Comparison of ENCODE assay signal across 1 cellular context in the genomic region with DNA sequence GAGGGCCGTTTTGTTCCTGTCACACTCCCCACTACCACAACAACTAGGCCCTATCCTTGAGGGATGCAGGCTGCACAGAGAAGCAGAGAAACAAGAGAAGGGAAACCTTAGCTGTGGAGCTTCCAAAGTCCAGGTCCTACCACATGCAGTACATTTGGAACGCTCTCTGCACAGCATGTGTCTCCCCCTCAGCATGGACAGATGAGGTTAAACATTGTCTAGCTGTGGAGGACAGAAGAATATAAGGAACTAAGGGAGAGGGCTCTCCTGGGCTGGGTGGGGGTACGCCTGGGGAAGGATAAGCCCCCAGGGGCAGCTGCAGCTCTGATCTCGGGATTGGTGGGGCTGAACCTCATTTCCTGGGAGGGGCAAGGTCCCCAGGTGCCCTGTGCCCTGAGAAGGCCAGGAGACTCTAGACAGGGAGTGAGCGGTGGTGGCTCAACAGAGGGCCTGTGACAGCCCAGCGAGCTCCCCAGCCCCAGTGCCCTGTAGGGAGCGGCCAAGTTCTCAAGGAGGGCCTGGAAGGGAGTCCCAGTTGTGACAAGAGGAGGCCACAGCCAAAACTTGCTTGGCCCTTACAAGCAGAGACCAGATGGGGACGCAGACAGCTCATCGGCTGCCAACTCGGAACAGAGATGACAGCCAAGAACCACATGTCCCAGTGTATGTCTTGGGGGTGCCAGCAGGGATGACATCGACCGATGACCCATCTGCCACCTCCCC.
TF ChIP-seq lines count a peak whose summit lies in the region.

No MANE protein-coding gene starts in this region.

TF ChIP-seq in HepG2, 621 proteins besides CTCF, POLR2A, EP300 and RAD21 (continued from another document and continues in another):
- TF ChIP-seq ZNF616 (CRISPR knock-in tag; IDR thresholded peaks at IDR 0.05; ENCODE audit: low read depth) = no peak
- no peak for TF ChIP-seq DNMT3B (CRISPR knock-in tag; conservative IDR thresholded peaks at IDR 0.05)
- TF ChIP-seq, protein P1, sequence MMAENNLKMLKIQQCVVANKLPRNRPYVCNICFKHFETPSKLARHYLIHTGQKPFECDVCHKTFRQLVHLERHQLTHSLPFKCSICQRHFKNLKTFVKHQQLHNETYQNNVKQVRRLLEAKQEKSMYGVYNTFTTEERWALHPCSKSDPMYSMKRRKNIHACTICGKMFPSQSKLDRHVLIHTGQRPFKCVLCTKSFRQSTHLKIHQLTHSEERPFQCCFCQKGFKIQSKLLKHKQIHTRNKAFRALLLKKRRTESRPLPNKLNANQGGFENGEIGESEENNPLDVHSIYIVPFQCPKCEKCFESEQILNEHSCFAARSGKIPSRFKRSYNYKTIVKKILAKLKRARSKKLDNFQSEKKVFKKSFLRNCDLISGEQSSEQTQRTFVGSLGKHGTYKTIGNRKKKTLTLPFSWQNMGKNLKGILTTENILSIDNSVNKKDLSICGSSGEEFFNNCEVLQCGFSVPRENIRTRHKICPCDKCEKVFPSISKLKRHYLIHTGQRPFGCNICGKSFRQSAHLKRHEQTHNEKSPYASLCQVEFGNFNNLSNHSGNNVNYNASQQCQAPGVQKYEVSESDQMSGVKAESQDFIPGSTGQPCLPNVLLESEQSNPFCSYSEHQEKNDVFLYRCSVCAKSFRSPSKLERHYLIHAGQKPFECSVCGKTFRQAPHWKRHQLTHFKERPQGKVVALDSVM (CRISPR knock-in tag; IDR thresholded peaks at IDR 0.05) = no peak
- TF ChIP-seq BRD4 (CRISPR knock-in tag; IDR thresholded peaks at IDR 0.05) = 0 out of 2 replicates have a peak, but pooled peaks have one; percentile 19
- TF ChIP-seq ZFP91 (CRISPR knock-in tag; IDR thresholded peaks at IDR 0.05; ENCODE audit: borderline replicate concordance) = peak; percentile 33; the same call in 1 of the 2 replicates
- no peak for TF ChIP-seq ARNTL (CRISPR knock-in tag; IDR thresholded peaks at IDR 0.05)
- TF ChIP-seq CEBPB (IDR thresholded peaks at IDR 0.05; ENCODE audit: borderline replicate concordance, low read depth, low read length) = no peak
- TF ChIP-seq HMGA1 (CRISPR knock-in tag; conservative IDR thresholded peaks at IDR 0.05) = no peak
- TF ChIP-seq ZNF121 (CRISPR knock-in tag; IDR thresholded peaks at IDR 0.05) = no peak
- TF ChIP-seq SNAPC4 (CRISPR knock-in tag; IDR thresholded peaks at IDR 0.05) = no peak
- TF ChIP-seq, protein P2, sequence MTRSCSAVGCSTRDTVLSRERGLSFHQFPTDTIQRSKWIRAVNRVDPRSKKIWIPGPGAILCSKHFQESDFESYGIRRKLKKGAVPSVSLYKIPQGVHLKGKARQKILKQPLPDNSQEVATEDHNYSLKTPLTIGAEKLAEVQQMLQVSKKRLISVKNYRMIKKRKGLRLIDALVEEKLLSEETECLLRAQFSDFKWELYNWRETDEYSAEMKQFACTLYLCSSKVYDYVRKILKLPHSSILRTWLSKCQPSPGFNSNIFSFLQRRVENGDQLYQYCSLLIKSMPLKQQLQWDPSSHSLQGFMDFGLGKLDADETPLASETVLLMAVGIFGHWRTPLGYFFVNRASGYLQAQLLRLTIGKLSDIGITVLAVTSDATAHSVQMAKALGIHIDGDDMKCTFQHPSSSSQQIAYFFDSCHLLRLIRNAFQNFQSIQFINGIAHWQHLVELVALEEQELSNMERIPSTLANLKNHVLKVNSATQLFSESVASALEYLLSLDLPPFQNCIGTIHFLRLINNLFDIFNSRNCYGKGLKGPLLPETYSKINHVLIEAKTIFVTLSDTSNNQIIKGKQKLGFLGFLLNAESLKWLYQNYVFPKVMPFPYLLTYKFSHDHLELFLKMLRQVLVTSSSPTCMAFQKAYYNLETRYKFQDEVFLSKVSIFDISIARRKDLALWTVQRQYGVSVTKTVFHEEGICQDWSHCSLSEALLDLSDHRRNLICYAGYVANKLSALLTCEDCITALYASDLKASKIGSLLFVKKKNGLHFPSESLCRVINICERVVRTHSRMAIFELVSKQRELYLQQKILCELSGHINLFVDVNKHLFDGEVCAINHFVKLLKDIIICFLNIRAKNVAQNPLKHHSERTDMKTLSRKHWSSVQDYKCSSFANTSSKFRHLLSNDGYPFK (CRISPR knock-in tag; IDR thresholded peaks at IDR 0.05; ENCODE audit: borderline replicate concordance) = no peak; the same call in 1 of the 2 replicates
- peak; percentile 38; the same call in 1 of the 2 replicates for TF ChIP-seq ZMYM3 (CRISPR knock-in tag; IDR thresholded peaks at IDR 0.05)
- no peak for TF ChIP-seq ZNF326 (CRISPR knock-in tag; IDR thresholded peaks at IDR 0.05; ENCODE audit: borderline replicate concordance)
- TF ChIP-seq, protein P3, sequence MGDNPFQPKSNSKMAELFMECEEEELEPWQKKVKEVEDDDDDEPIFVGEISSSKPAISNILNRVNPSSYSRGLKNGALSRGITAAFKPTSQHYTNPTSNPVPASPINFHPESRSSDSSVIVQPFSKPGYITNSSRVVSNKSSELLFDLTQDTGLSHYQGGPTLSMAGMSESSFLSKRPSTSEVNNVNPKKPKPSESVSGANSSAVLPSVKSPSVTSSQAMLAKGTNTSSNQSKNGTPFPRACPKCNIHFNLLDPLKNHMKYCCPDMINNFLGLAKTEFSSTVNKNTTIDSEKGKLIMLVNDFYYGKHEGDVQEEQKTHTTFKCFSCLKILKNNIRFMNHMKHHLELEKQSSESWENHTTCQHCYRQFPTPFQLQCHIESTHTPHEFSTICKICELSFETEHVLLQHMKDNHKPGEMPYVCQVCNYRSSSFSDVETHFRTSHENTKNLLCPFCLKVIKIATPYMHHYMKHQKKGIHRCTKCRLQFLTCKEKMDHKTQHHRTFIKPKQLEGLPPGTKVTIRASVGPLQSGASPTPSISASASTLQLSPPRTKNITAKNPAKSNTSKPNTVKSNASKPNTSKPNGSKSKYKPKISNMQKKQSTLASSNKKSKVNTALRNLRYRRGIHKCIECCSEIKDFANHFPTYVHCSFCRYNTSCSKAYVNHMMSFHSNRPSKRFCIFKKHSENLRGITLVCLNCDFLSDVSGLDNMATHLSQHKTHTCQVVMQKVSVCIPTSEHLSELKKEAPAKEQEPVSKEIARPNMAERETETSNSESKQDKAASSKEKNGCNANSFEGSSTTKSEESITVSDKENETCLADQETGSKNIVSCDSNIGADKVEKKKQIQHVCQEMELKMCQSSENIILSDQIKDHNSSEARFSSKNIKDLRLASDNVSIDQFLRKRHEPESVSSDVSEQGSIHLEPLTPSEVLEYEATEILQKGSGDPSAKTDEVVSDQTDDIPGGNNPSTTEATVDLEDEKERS (CRISPR knock-in tag; IDR thresholded peaks at IDR 0.05) = no peak
- TF ChIP-seq CREB1 (IDR thresholded peaks at IDR 0.05) = no peak
- TF ChIP-seq CREB1 (CRISPR knock-in tag; IDR thresholded peaks at IDR 0.05) = no peak
- no peak for TF ChIP-seq ZNF773 (CRISPR knock-in tag; IDR thresholded peaks at IDR 0.05; ENCODE audit: borderline replicate concordance)
- TF ChIP-seq, protein P4, sequence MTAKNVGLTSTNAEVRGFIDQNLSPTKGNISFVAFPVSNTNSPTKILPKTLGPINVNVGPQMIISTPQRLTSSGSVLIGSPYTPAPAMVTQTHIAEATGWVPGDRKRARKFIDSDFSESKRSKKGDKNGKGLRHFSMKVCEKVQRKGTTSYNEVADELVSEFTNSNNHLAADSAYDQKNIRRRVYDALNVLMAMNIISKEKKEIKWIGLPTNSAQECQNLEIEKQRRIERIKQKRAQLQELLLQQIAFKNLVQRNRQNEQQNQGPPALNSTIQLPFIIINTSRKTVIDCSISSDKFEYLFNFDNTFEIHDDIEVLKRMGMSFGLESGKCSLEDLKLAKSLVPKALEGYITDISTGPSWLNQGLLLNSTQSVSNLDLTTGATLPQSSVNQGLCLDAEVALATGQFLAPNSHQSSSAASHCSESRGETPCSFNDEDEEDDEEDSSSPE (CRISPR knock-in tag; IDR thresholded peaks at IDR 0.05) = peak; percentile 39; the same call in 1 of the 2 replicates
- no peak for TF ChIP-seq ZNF841 (CRISPR knock-in tag; IDR thresholded peaks at IDR 0.05; ENCODE audit: borderline replicate concordance)
- no peak for TF ChIP-seq ZNF75D (CRISPR knock-in tag; IDR thresholded peaks at IDR 0.05; ENCODE audit: borderline replicate concordance)
- no peak for TF ChIP-seq ZHX1 (CRISPR knock-in tag; IDR thresholded peaks at IDR 0.05; ENCODE audit: low read depth)
- TF ChIP-seq ZNF543 (CRISPR knock-in tag; IDR thresholded peaks at IDR 0.05) = no peak
- TF ChIP-seq ZNF83 (CRISPR knock-in tag; IDR thresholded peaks at IDR 0.05; ENCODE audit: borderline replicate concordance) = no peak
- no peak for TF ChIP-seq CHD4 (IDR thresholded peaks at IDR 0.05; ENCODE audit: borderline replicate concordance, low read length)
- TF ChIP-seq ZNF431 (CRISPR knock-in tag; IDR thresholded peaks at IDR 0.05; ENCODE audit: borderline replicate concordance, low read depth) = no peak
- TF ChIP-seq, protein P5, sequence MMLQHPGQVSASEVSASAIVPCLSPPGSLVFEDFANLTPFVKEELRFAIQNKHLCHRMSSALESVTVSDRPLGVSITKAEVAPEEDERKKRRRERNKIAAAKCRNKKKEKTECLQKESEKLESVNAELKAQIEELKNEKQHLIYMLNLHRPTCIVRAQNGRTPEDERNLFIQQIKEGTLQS (CRISPR knock-in tag; IDR thresholded peaks at IDR 0.05) = no peak
- no peak for TF ChIP-seq RNF219 (CRISPR knock-in tag; IDR thresholded peaks at IDR 0.05)
- TF ChIP-seq ELF3 (CRISPR knock-in tag; IDR thresholded peaks at IDR 0.05) = no peak
